Comparison of ENCODE assay signal across 24 cellular contexts in genomic region chr17:22411185-22411784, GRCh38.
"Had no signal": no experiment of that assay in that cellular context is flagged by ENCODE, and none has a peak within 500 bp of the region (broad histone marks: within the 10 kb centered on the region; RNA-seq: fewer than 3 reads in every experiment).

No MANE protein-coding gene starts in this region.

- H3K9me3 ChIP-seq: MG63, SJSA1 had no signal

- H3K27me3 ChIP-seq: MG63, Peyer's patch, SJSA1 had no signal

- ATAC-seq: activated CD8-positive, alpha-beta T cell treated with anti-CD3 and anti-CD28 coated beads, Interleukin-2, amount 10 ng/mL, durations not matched to agents 7 days and 5 days; T-helper 17 cell; WTC11 had no signal

- H3K4me1 ChIP-seq: Peyer's patch, SJSA1 had no signal

- H3K4me3 ChIP-seq: MG63, Peyer's patch, SJSA1 had no signal

- H3K27ac ChIP-seq: Peyer's patch, RWPE1, SJSA1 had no signal

- H3K36me3 ChIP-seq: MG63, Peyer's patch, SJSA1 had no signal

- DNase-seq: activated CD4-positive, alpha-beta T cell treated with anti-CD3 and anti-CD28 coated beads for 48 hours; activated CD4-positive, alpha-beta T cell treated with anti-CD3 and anti-CD28 coated beads, Interleukin-2, amount 50 U/mL, for 4 hours; activated CD4-positive, CD25-positive, alpha-beta regulatory T cell treated with anti-CD3 and anti-CD28 coated beads, Interleukin-2, amount 50 U/mL, for 72 hours; activated CD8-positive, alpha-beta memory T cell treated with anti-CD3 and anti-CD28 coated beads, Interleukin-2, amount 50 U/mL, for 48 hours; activated CD8-positive, alpha-beta T cell treated with anti-CD3 and anti-CD28 coated beads, Interleukin-2, amount 10 ng/mL, durations not matched to agents 7 days and 5 days; activated gamma-delta T cell; activated naive CD4-positive, alpha-beta T cell treated with anti-CD3 and anti-CD28 coated beads for 36 hours; activated T-cell treated with anti-CD3 and anti-CD28 coated beads, Interleukin-2, amount 50 U/mL, for 1 hour; amygdala; MG63; MV-4-11; NCI-H1092 treated with DMSO at 0.1 percent for 48 hours; NCI-H1436; NCI-H187; NCI-H2081 treated with DMSO at 0.1 percent for 48 hours; NCI-H226; NCI-H526 treated with DMSO at 0.1 percent for 48 hours; Peyer's patch; SHP77; T-helper 17 cell; T-helper 9 cell had no signal
